8 cellular contexts compared by ENCODE assay signal in genomic region chr7:47581821-47582747, GRCh38. TPM values are rescaled to one million over a fixed set of nuclear protein-coding genes. Genes with fewer than 3 reads are reported as not detected.
DNase-seq lines count a peak whose midpoint lies in the region; ATAC-seq and TF ChIP-seq lines count a peak whose summit lies in the region.

Gene TNS3, minus strand, starts transcription at chr7:47582111. Its CDS starts 142,475 bp downstream, at chr7:47439636.

- H3K4me3 ChIP-seq in SK-N-SH (ENCODE audit: low read depth in 2 of 2, low read length in 1 of 2): peak within 1 kb of the TSS; percentile 78 to 88

- no peak for TF ChIP-seq RAD21 in SK-N-SH (IDR thresholded peaks at IDR 0.05; ENCODE audit: low read length)

- CTCF ChIA-PET in SK-N-SH (lab: Yijun Ruan, JAX): interaction anchor here (0.7 to 2.1 kb wide), 4 partner anchors 10 to 315 kb away, joined by 3 to 7 read pairs (median 4); no protein-coding TSS in a partner anchor

- no peak for TF ChIP-seq EP300 in SK-N-SH (IDR thresholded peaks at IDR 0.05; ENCODE audit: borderline replicate concordance in 1 of 2, low read depth in 1 of 2, low read length in 1 of 2)

- peaks cover 6 to 17% of the 10 kb centered on the region in 2 experiments for H3K36me3 ChIP-seq in SK-N-SH (replicated peaks in 1 of 2; ENCODE audit: control insufficient read depth in 1 of 2, insufficient read depth in 2 of 2, low read length in 1 of 2)

- no peaks in the 10 kb centered on the region for H3K9me2 ChIP-seq in SK-N-SH

- peak within 1 kb of the TSS; percentile 66 to 77 for H3K27ac ChIP-seq in SK-N-SH (ENCODE audit: low read depth in 2 of 2, low read length in 1 of 2)

- TF ChIP-seq CTCF in SK-N-SH (IDR thresholded peaks at IDR 0.05): peak; percentile 38
- peak; percentile 38 for TF ChIP-seq CTCF in osteocyte (IDR thresholded peaks at IDR 0.05)

- WGBS in SK-N-SH (ENCODE audit: low lambda C conversion rate): 28% methylated on average over 37 of the region's 82 CpGs

- POLR2A ChIA-PET in SK-N-SH (lab: Yijun Ruan, JAX): no interaction called here

- H3K27me3 ChIP-seq in SK-N-SH (ENCODE audit: insufficient read depth): no peaks in the 10 kb centered on the region

- H2AFZ ChIP-seq in SK-N-SH (ENCODE audit: low read depth): peak within 1 kb of the TSS; percentile 87; the same call in 1 of the 2 replicates

- no peaks in the 10 kb centered on the region for H3K27me3 Mint-ChIP-seq in osteocyte (ENCODE audit: unreplicated experiment)
- H3K27me3 Mint-ChIP-seq in activated T-helper 1 cell treated with anti-CD3 and anti-CD28 coated beads, Interleukin-12 subunit alpha, Interleukin-12 subunit beta, Interleukin-2, Interleukin-4 antibody, amounts not matched to agents 30 ng/mL and 10 ng/mL and 1 ng/mL, durations not matched to agents 14 hours and 24 hours and 36 hours (ENCODE audit: insufficient read depth): peaks cover 32% of the 10 kb centered on the region

- peak within 1 kb of the TSS; percentile 95 for H3K4me3 Mint-ChIP-seq in osteocyte (ENCODE audit: unreplicated experiment)
- H3K4me3 Mint-ChIP-seq in activated T-helper 1 cell treated with anti-CD3 and anti-CD28 coated beads, Interleukin-12 subunit alpha, Interleukin-12 subunit beta, Interleukin-2, Interleukin-4 antibody, amounts not matched to agents 30 ng/mL and 10 ng/mL and 1 ng/mL, durations not matched to agents 14 hours and 24 hours and 36 hours: no peak within 1 kb of the TSS

- H3K9ac ChIP-seq in SK-N-SH: peak within 1 kb of the TSS; percentile 98

- no peaks in the 10 kb centered on the region for H4K20me1 ChIP-seq in SK-N-SH (ENCODE audit: insufficient read depth)

- H3K4me1 Mint-ChIP-seq in osteocyte (ENCODE audit: unreplicated experiment): peaks cover 82% of the 10 kb centered on the region
- H3K4me1 Mint-ChIP-seq in activated T-helper 1 cell treated with anti-CD3 and anti-CD28 coated beads, Interleukin-12 subunit alpha, Interleukin-12 subunit beta, Interleukin-2, Interleukin-4 antibody, amounts not matched to agents 30 ng/mL and 10 ng/mL and 1 ng/mL, durations not matched to agents 14 hours and 24 hours and 36 hours (ENCODE audit: low read depth): peaks cover 9% of the 10 kb centered on the region

- H3K4me2 ChIP-seq in SK-N-SH: peak within 1 kb of the TSS; percentile 91

- DNase-seq in HT-29 (ENCODE audit: low spot score): peak; percentile 64
- peak; percentile 84 for DNase-seq in SK-N-SH
- DNase-seq in glomerular visceral epithelial cell (ENCODE audit: extremely low spot score): peak; percentile 62
- no peak for DNase-seq in osteocyte (ENCODE audit: extremely low spot score, unreplicated experiment)
- no peak for DNase-seq in activated T-helper 1 cell treated with anti-CD3 and anti-CD28 coated beads, Interleukin-12 subunit alpha, Interleukin-12 subunit beta, Interleukin-2, Interleukin-4 antibody, amounts not matched to agents 30 ng/mL and 10 ng/mL and 1 ng/mL, durations not matched to agents 14 hours and 24 hours and 36 hours (ENCODE audit: low spot score)

- peaks cover 3% of the 10 kb centered on the region for H3F3A ChIP-seq in SK-N-SH (replicated peaks; ENCODE audit: insufficient read depth)

- peak within 1 kb of the TSS; percentile 88 for H3K27ac Mint-ChIP-seq in osteocyte (ENCODE audit: unreplicated experiment)
- H3K27ac Mint-ChIP-seq in activated T-helper 1 cell treated with anti-CD3 and anti-CD28 coated beads, Interleukin-12 subunit alpha, Interleukin-12 subunit beta, Interleukin-2, Interleukin-4 antibody, amounts not matched to agents 30 ng/mL and 10 ng/mL and 1 ng/mL, durations not matched to agents 14 hours and 24 hours and 36 hours: no peak within 1 kb of the TSS

- peaks cover 2% of the 10 kb centered on the region for H3K36me3 Mint-ChIP-seq in osteocyte (ENCODE audit: unreplicated experiment)
- no peaks in the 10 kb centered on the region for H3K36me3 Mint-ChIP-seq in activated T-helper 1 cell treated with anti-CD3 and anti-CD28 coated beads, Interleukin-12 subunit alpha, Interleukin-12 subunit beta, Interleukin-2, Interleukin-4 antibody, amounts not matched to agents 30 ng/mL and 10 ng/mL and 1 ng/mL, durations not matched to agents 14 hours and 24 hours and 36 hours (ENCODE audit: low read depth)

- ATAC-seq in HG02840 (IDR thresholded peaks at IDR 0.05; ENCODE audit: low FRiP score, unreplicated experiment) (no peak), HG03025 (IDR thresholded peaks at IDR 0.05; ENCODE audit: low FRiP score, unreplicated experiment) (no peak), HG02571 (IDR thresholded peaks at IDR 0.05; ENCODE audit: unreplicated experiment) (no peak)

- H3K9me3 Mint-ChIP-seq in osteocyte (ENCODE audit: unreplicated experiment): no peaks in the 10 kb centered on the region
- no peaks in the 10 kb centered on the region for H3K9me3 Mint-ChIP-seq in activated T-helper 1 cell treated with anti-CD3 and anti-CD28 coated beads, Interleukin-12 subunit alpha, Interleukin-12 subunit beta, Interleukin-2, Interleukin-4 antibody, amounts not matched to agents 30 ng/mL and 10 ng/mL and 1 ng/mL, durations not matched to agents 14 hours and 24 hours and 36 hours

- intact Hi-C loops in activated T-helper 1 cell treated with anti-CD3 and anti-CD28 coated beads, Interleukin-12 subunit alpha, Interleukin-12 subunit beta, Interleukin-2, Interleukin-4 antibody, amounts not matched to agents 30 ng/mL and 10 ng/mL and 1 ng/mL, durations not matched to agents 14 hours and 24 hours and 36 hours (cut with micrococcal nuclease): no loop called here

- no peaks in the 10 kb centered on the region for H3K9me3 ChIP-seq in SK-N-SH

- H3K79me2 ChIP-seq in SK-N-SH (ENCODE audit: insufficient read depth): peaks cover 48% of the 10 kb centered on the region

- H3K4me1 ChIP-seq in SK-N-SH (ENCODE audit: control insufficient read depth in 1 of 2, insufficient read depth in 2 of 2, low read depth in 1 of 2, low read length in 1 of 2): peaks cover 6 to 15% of the 10 kb centered on the region in 2 experiments; a peak in 3 of 4 replicates

TF ChIP-seq in SK-N-SH, 30 proteins besides CTCF, POLR2A, EP300 and RAD21 (continues in another document):
- TF ChIP-seq MAX (IDR thresholded peaks at IDR 0.05; ENCODE audit: low read depth): no peak; the same call in 1 of the 2 replicates
- TF ChIP-seq NRF1 (IDR thresholded peaks at IDR 0.05; ENCODE audit: low read depth, low read length): no peak
- TF ChIP-seq RCOR1 (IDR thresholded peaks at IDR 0.05; ENCODE audit: low read length): no peak
- TF ChIP-seq GABPA (IDR thresholded peaks at IDR 0.05; ENCODE audit: low read depth): no peak
- peak; percentile 53; the same call in 1 of the 2 replicates for TF ChIP-seq NFIC (IDR thresholded peaks at IDR 0.05; ENCODE audit: borderline replicate concordance)
- no peak for TF ChIP-seq CHD2 (IDR thresholded peaks at IDR 0.05; ENCODE audit: low read length, partially characterized antibody)
- TF ChIP-seq TCF12 (IDR thresholded peaks at IDR 0.05): no peak
- 0 out of 2 replicates have a peak, but pooled peaks have one; percentile 4 for TF ChIP-seq USF1 (IDR thresholded peaks at IDR 0.05; ENCODE audit: borderline replicate concordance, low read depth)
- TF ChIP-seq POLR2AphosphoS5 (IDR thresholded peaks at IDR 0.05; ENCODE audit: low read depth, low read length): no peak; the same call in 1 of the 2 replicates
- peak; percentile 61; the same call in 1 of the 2 replicates for TF ChIP-seq TAF1 (IDR thresholded peaks at IDR 0.05; ENCODE audit: borderline replicate concordance, low read depth, low read length)
- TF ChIP-seq TEAD4 (IDR thresholded peaks at IDR 0.05; ENCODE audit: borderline replicate concordance, insufficient read depth): peak; percentile 40; the same call in 1 of the 2 replicates
- TF ChIP-seq YY1 (IDR thresholded peaks at IDR 0.05; ENCODE audit: low read depth): peak; percentile 56; the same call in 1 of the 2 replicates
- TF ChIP-seq SMC3 (IDR thresholded peaks at IDR 0.05; ENCODE audit: low read depth, low read length): peak; percentile 33; the same call in 1 of the 2 replicates
- TF ChIP-seq MEF2A (IDR thresholded peaks at IDR 0.05; ENCODE audit: borderline replicate concordance, low read depth): no peak
- TF ChIP-seq USF2 (IDR thresholded peaks at IDR 0.05; ENCODE audit: borderline replicate concordance, low read depth, low read length): no peak
- TF ChIP-seq JUND (IDR thresholded peaks at IDR 0.05): no peak

RNA-seq across cellular contexts. Expression of gene TNS3, which starts in this region (rescaled TPM):
- 32.2 and 45.2 TPM in 2 replicates for total RNA-seq in HT-29 (2014; rRNA removed; shearing (Covaris generic))
- 68.8 and 72.3 TPM in 2 replicates for polyA plus RNA-seq in SK-N-SH (2012; rRNA removed)
- polyA plus RNA-seq in SK-N-SH (2012; cell fraction: cytosol; rRNA removed): 48.8 and 60.8 TPM in 2 replicates
- polyA plus RNA-seq in SK-N-SH (2012; cell fraction: nucleus; rRNA removed): 141 and 170 TPM in 2 replicates
- total RNA-seq in osteocyte: 93.8 and 103 TPM in 2 replicates
- total RNA-seq in activated T-helper 1 cell treated with anti-CD3 and anti-CD28 coated beads, Interleukin-12 subunit alpha, Interleukin-12 subunit beta, Interleukin-2, Interleukin-4 antibody, amounts not matched to agents 30 ng/mL and 10 ng/mL and 1 ng/mL, durations not matched to agents 14 hours and 24 hours and 36 hours: 4.1 and 5.8 TPM in 2 replicates

Comparison
In these comparisons a context has a peak if more than half of its experiments do, and no peak if none do; other contexts are left out.
1. DNase-seq: peak in HT-29 (single experiment), SK-N-SH (single experiment) and glomerular visceral epithelial cell (single experiment); none in osteocyte (single experiment) and activated T-helper 1 cell treated with anti-CD3 and anti-CD28 coated beads, Interleukin-12 subunit alpha, Interleukin-12 subunit beta, Interleukin-2, Interleukin-4 antibody, amounts not matched to agents 30 ng/mL and 10 ng/mL and 1 ng/mL, durations not matched to agents 14 hours and 24 hours and 36 hours (single experiment).